Comparison of ENCODE assay signal across 14 cellular contexts in genomic region chr4:65580551-65580950, GRCh38.
A peak's percentile ranks its signal among the peaks of the same experiment; 100 is the strongest.
DNase-seq lines count a peak whose midpoint lies in the region; ATAC-seq and TF ChIP-seq lines count a peak whose summit lies in the region.
"Had no signal": no experiment of that assay in that cellular context is flagged by ENCODE, and none has a peak within 500 bp of the region (broad histone marks: within the 10 kb centered on the region; RNA-seq: fewer than 3 reads in every experiment).

No MANE protein-coding gene starts in this region.

- no peaks in the 10 kb centered on the region for H3K36me3 Mint-ChIP-seq in activated naive CD4-positive, alpha-beta T cell treated with anti-CD3 and anti-CD28 coated beads for 36 hours (ENCODE audit: low read depth)
- H3K36me3 Mint-ChIP-seq: activated CD8-positive, alpha-beta memory T cell treated with anti-CD3 and anti-CD28 coated beads, Interleukin-2, amount 10 ng/mL, durations not matched to agents 7 days and 5 days had no signal

- no peak overlapping the region for H3K27ac Mint-ChIP-seq in activated naive CD4-positive, alpha-beta T cell treated with anti-CD3 and anti-CD28 coated beads for 36 hours
- H3K27ac Mint-ChIP-seq: activated CD8-positive, alpha-beta memory T cell treated with anti-CD3 and anti-CD28 coated beads, Interleukin-2, amount 10 ng/mL, durations not matched to agents 7 days and 5 days had no signal

- H3K4me3 Mint-ChIP-seq in activated naive CD4-positive, alpha-beta T cell treated with anti-CD3 and anti-CD28 coated beads for 36 hours, result no peak overlapping the region
- H3K4me3 Mint-ChIP-seq: activated CD8-positive, alpha-beta memory T cell treated with anti-CD3 and anti-CD28 coated beads, Interleukin-2, amount 10 ng/mL, durations not matched to agents 7 days and 5 days had no signal

- POLR2A ChIA-PET in PC-3 (lab: Charles Lee; ENCODE audit: unreplicated experiment), result no interaction called here

- H3F3A ChIP-seq in PC-3 (ENCODE audit: low read length, unreplicated experiment), result no peaks in the 10 kb centered on the region

- ATAC-seq in PC-3, result no peak
- ATAC-seq: activated CD8-positive, alpha-beta memory T cell treated with anti-CD3 and anti-CD28 coated beads, Interleukin-2, amount 10 ng/mL, durations not matched to agents 7 days and 5 days had no signal

- no TSS peak for BruUV-seq in PC-3 (replicated peaks; lab: Mats Ljungman, UMichigan)

- H3K27ac ChIP-seq in PC-3 (ENCODE audit: low read length), result no peak overlapping the region
- H3K27ac ChIP-seq: neutrophil, SK-N-MC, skin epidermis had no signal

- H3K4me3 ChIP-seq in PC-3 (ENCODE audit: low read length) (no peak overlapping the region), epithelial cell of esophagus (ENCODE audit: low read length) (no peak overlapping the region), retinal pigment epithelial cell (ENCODE audit: low read length) (no peak overlapping the region)
- H3K4me3 ChIP-seq: SK-N-MC, skin epidermis had no signal

- H4K20me1 ChIP-seq in PC-3 (ENCODE audit: low read length), result no peaks in the 10 kb centered on the region

- intact Hi-C loops in PC-3 (cut with micrococcal nuclease), result loop anchor here (1.0 to 5.0 kb wide), 3 partner anchors 287 to 1107 kb away; no protein-coding TSS in a partner anchor
- intact Hi-C loops in activated naive CD4-positive, alpha-beta T cell treated with anti-CD3 and anti-CD28 coated beads for 36 hours (cut with micrococcal nuclease), result no loop called here

- H3K4me1 ChIP-seq in PC-3 (ENCODE audit: insufficient read depth, low read length), result no peaks in the 10 kb centered on the region

- no peaks in the 10 kb centered on the region for H3K36me3 ChIP-seq in PC-3 (ENCODE audit: low read depth, low read length)
- H3K36me3 ChIP-seq: neutrophil had no signal

- no peaks in the 10 kb centered on the region for H3K79me2 ChIP-seq in PC-3 (ENCODE audit: low read length)

- no peak overlapping the region for H3K9ac ChIP-seq in PC-3 (ENCODE audit: low read length)

- H3K9me3 ChIP-seq in PC-3 (ENCODE audit: low read length), result no peaks in the 10 kb centered on the region
- H3K9me3 ChIP-seq: neutrophil had no signal

- peaks cover 5% of the 10 kb centered on the region for H3K9me3 Mint-ChIP-seq in activated naive CD4-positive, alpha-beta T cell treated with anti-CD3 and anti-CD28 coated beads for 36 hours

- no peaks in the 10 kb centered on the region for H3K27me3 ChIP-seq in PC-3 (ENCODE audit: low read length)
- H3K27me3 ChIP-seq: neutrophil had no signal

- H3K27me3 Mint-ChIP-seq in activated naive CD4-positive, alpha-beta T cell treated with anti-CD3 and anti-CD28 coated beads for 36 hours (ENCODE audit: low read depth), result no peaks in the 10 kb centered on the region
- H3K27me3 Mint-ChIP-seq: activated CD8-positive, alpha-beta memory T cell treated with anti-CD3 and anti-CD28 coated beads, Interleukin-2, amount 10 ng/mL, durations not matched to agents 7 days and 5 days had no signal

- no peak overlapping the region for H3K4me2 ChIP-seq in PC-3 (ENCODE audit: low read length)

- no peaks in the 10 kb centered on the region for H3K4me1 Mint-ChIP-seq in activated naive CD4-positive, alpha-beta T cell treated with anti-CD3 and anti-CD28 coated beads for 36 hours (ENCODE audit: low read depth)
- H3K4me1 Mint-ChIP-seq: activated CD8-positive, alpha-beta memory T cell treated with anti-CD3 and anti-CD28 coated beads, Interleukin-2, amount 10 ng/mL, durations not matched to agents 7 days and 5 days had no signal

- CTCF ChIA-PET in PC-3 (lab: Charles Lee), result no interaction called here
- CTCF ChIA-PET in activated naive CD4-positive, alpha-beta T cell treated with anti-CD3 and anti-CD28 coated beads for 36 hours (lab: Charles Lee), result no interaction called here

- no peaks in the 10 kb centered on the region for H3K9me2 ChIP-seq in PC-3 (replicated peaks; ENCODE audit: low read length)

- peak; percentile 30 for DNase-seq in DMS53 (lab: John Stamatoyannopoulos, UW)
- DNase-seq in DMS53 treated with DMSO at 0.1 percent for 48 hours (lab: John Stamatoyannopoulos, UW; ENCODE audit: unreplicated experiment), result no peak
- peak; percentile 31 for DNase-seq in PC-3
- peak; percentile 10 for DNase-seq in epithelial cell of esophagus (ENCODE audit: low read depth)
- DNase-seq in retinal pigment epithelial cell (ENCODE audit: low read depth), result no peak
- no peak for DNase-seq in activated naive CD4-positive, alpha-beta T cell treated with anti-CD3 and anti-CD28 coated beads for 36 hours
- no peak for DNase-seq in NCI-H128 (lab: John Stamatoyannopoulos, UW; ENCODE audit: unreplicated experiment)
- no peak for DNase-seq in hippocampal formation (lab: John Stamatoyannopoulos, UW)
- DNase-seq: activated CD8-positive, alpha-beta memory T cell treated with anti-CD3 and anti-CD28 coated beads, Interleukin-2, amount 10 ng/mL, durations not matched to agents 7 days and 5 days; activated naive CD4-positive, alpha-beta T cell treated with Interleukin-2 at 50 U/mL for 16 hours; central memory CD4-positive, alpha-beta T cell had no signal

- TF ChIP-seq CTCF in PC-3 (conservative IDR thresholded peaks at IDR 0.05; ENCODE audit: low read depth, low read length) (peak; percentile 54), epithelial cell of esophagus (IDR thresholded peaks at IDR 0.05; ENCODE audit: insufficient read depth, low read depth, low read length, missing control alignments) (no peak), retinal pigment epithelial cell (conservative IDR thresholded peaks at IDR 0.05; ENCODE audit: low read depth, low read length) (peak; percentile 10)

- H2AFZ ChIP-seq in PC-3 (ENCODE audit: low read length), result no peak overlapping the region

Comparison
In these comparisons a context has a peak if more than half of its experiments do, and no peak if none do; other contexts are left out.
1. DNase-seq: peak in DMS53 (single experiment), PC-3 (single experiment) and epithelial cell of esophagus (single experiment); none in DMS53 treated with DMSO at 0.1 percent for 48 hours (single experiment), retinal pigment epithelial cell (single experiment), activated naive CD4-positive, alpha-beta T cell treated with anti-CD3 and anti-CD28 coated beads for 36 hours (single experiment), NCI-H128 (single experiment) and hippocampal formation (0 of 2).